13 cellular contexts compared by ENCODE assay signal in genomic region chr1:164473544-164473943, GRCh38.
"Had no signal": no experiment of that assay in that cellular context is flagged by ENCODE, and none has a peak within 500 bp of the region (broad histone marks: within the 10 kb centered on the region; RNA-seq: fewer than 3 reads in every experiment).

No MANE protein-coding gene starts in this region.

- DNase-seq: activated CD4-positive, alpha-beta memory T cell treated with anti-CD3 and anti-CD28 coated beads for 36 hours; activated CD4-positive, alpha-beta T cell treated with anti-CD3 and anti-CD28 coated beads for 36 hours; activated gamma-delta T cell treated with Interleukin-2 at 50 U/mL for 16 hours; activated naive CD8-positive, alpha-beta T cell treated with anti-CD3 and anti-CD28 coated beads, Interleukin-2, amount 10 ng/mL, durations not matched to agents 7 days and 5 days; activated T-cell treated with anti-CD3 and anti-CD28 coated beads, Interleukin-2, amount 50 U/mL, for 48 hours; anterior cingulate cortex; kidney glomerular epithelial cell; lower lobe of right lung; right lobe of liver; stimulated activated naive CD8-positive, alpha-beta T cell treated with anti-CD3 and anti-CD28 coated beads, Interleukin-15, amount 100 ng/mL, for 72 hours; T-helper 17 cell; upper lobe of left lung had no signal

- H3K4me1 ChIP-seq: lower lobe of right lung, prostate gland, right lobe of liver, upper lobe of left lung had no signal

- H3K27me3 ChIP-seq: right lobe of liver, upper lobe of left lung had no signal

- H3K36me3 ChIP-seq: lower lobe of right lung, prostate gland, right lobe of liver, upper lobe of left lung had no signal

- ATAC-seq: activated CD4-positive, alpha-beta T cell treated with anti-CD3 and anti-CD28 coated beads for 36 hours; lower lobe of right lung; right lobe of liver; stimulated activated naive CD8-positive, alpha-beta T cell treated with anti-CD3 and anti-CD28 coated beads, Interleukin-15, amount 100 ng/mL, for 72 hours; T-helper 17 cell had no signal

- H3K27ac ChIP-seq: lower lobe of right lung, prostate gland, right lobe of liver, upper lobe of left lung had no signal

- H3K4me3 ChIP-seq: lower lobe of right lung, prostate gland, right lobe of liver, upper lobe of left lung had no signal

- H3K9me3 ChIP-seq: lower lobe of right lung, prostate gland, right lobe of liver, upper lobe of left lung had no signal
